In the genomic region with DNA sequence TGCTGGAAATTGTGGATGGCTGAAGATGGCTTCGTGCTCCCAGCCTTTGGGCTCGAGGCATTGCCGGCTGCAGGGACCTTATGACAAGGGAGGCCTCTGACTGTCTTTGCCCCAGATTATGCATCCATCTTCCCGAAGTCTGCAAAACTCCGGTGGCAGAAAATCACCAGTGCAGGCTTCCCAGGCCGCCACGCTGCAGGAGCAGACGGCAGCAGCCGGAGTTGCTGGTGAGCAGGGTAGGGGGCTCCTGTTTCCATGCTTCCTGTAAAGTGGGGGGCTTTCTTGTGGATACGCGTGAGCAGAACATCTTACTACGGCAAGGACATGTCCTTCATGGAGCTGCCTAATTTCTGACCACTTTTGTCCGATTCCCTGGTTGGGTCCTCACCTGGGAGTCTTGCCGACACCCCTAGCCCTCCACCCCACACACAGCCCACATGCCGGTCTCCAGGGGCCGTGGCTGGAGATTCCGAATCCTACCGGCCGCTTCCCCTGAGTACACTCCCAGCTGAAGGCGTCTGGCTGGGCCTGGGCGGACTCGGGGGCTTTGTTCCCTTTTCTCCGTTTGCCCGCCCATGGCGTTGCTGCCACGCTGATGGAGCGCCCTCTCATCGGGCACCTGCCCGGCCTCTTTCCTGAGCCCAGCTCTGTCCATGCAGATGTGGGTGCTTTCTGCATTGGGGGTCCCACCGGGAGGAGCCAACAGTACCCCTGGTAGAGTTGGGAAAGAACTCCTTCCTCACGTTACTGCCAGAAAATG, we compare ENCODE assay signal across 6 cellular contexts. TPM values are rescaled to one million over a fixed set of nuclear protein-coding genes. Genes with fewer than 3 reads are reported as not detected.
"Had no signal": no experiment of that assay in that cellular context is flagged by ENCODE, and none has a peak within 500 bp of the region (broad histone marks: within the 10 kb centered on the region; RNA-seq: fewer than 3 reads in every experiment).

No MANE protein-coding gene starts in this region.

RNA-seq across cellular contexts. Expression of gene GPR31, which starts 21.3 kb away (rescaled TPM):
- total RNA-seq: HepG2, HT-29, HT1080, IMR-90, K562 had no signal
- polyA plus RNA-seq: HepG2, IgD-negative memory B cell, IMR-90, K562 had no signal

RNA-seq across cellular contexts. Expression of gene CCR6, which starts 56.2 kb away (rescaled TPM):
- total RNA-seq: IMR-90, K562 had no signal
- polyA plus RNA-seq: IMR-90, K562 had no signal
